1 cellular context compared by ENCODE assay signal in genomic region chr5:131379723-131380122, GRCh38.
TF ChIP-seq lines count a peak whose summit lies in the region.

No MANE protein-coding gene starts in this region.

TF ChIP-seq in GM12878, 131 proteins besides CTCF, POLR2A, EP300 and RAD21 (continued from another document and continues in another):
- peak; percentile 78; the same call in 1 of the 2 replicates for TF ChIP-seq NBN (IDR thresholded peaks at IDR 0.05)
- no peak for TF ChIP-seq JUNB (IDR thresholded peaks at IDR 0.05)
- no peak for TF ChIP-seq TARDBP (IDR thresholded peaks at IDR 0.05; ENCODE audit: borderline replicate concordance)
- no peak for TF ChIP-seq REST (IDR thresholded peaks at IDR 0.05; ENCODE audit: low read depth, low read length)
- TF ChIP-seq E4F1 (IDR thresholded peaks at IDR 0.05; ENCODE audit: borderline replicate concordance, partially characterized antibody), result no peak
- no peak for TF ChIP-seq KLF5 (IDR thresholded peaks at IDR 0.05; ENCODE audit: partially characterized antibody)
- no peak for TF ChIP-seq SMAD5 (IDR thresholded peaks at IDR 0.05; ENCODE audit: low read depth)
- peak; percentile 34 to 78 for TF ChIP-seq IKZF2 (IDR thresholded peaks at IDR 0.05)
- TF ChIP-seq POLR2AphosphoS5 (IDR thresholded peaks at IDR 0.05; ENCODE audit: low read length), result peak; percentile 52; the same call in 1 of the 2 replicates
- TF ChIP-seq USF2 (IDR thresholded peaks at IDR 0.05; ENCODE audit: borderline replicate concordance, low read depth, low read length), result no peak
- no peak for TF ChIP-seq RB1 (IDR thresholded peaks at IDR 0.05; ENCODE audit: borderline replicate concordance)
- TF ChIP-seq CHD1 (IDR thresholded peaks at IDR 0.05; ENCODE audit: low read depth, low read length), result no peak; the same call in 1 of the 2 replicates
- 0 out of 2 replicates have a peak, but pooled peaks have one; percentile 35 for TF ChIP-seq BMI1 (IDR thresholded peaks at IDR 0.05; ENCODE audit: borderline replicate concordance)
- TF ChIP-seq NRF1 (conservative IDR thresholded peaks at IDR 0.05; ENCODE audit: low read depth, low read length), result no peak
- TF ChIP-seq MTA3 (IDR thresholded peaks at IDR 0.05; ENCODE audit: borderline replicate concordance, low read length), result no peak
- no peak for TF ChIP-seq HDAC6 (IDR thresholded peaks at IDR 0.05; ENCODE audit: unreplicated experiment)
- TF ChIP-seq POLR2AphosphoS2 (IDR thresholded peaks at IDR 0.05; ENCODE audit: low read depth, low read length), result 0 out of 2 replicates have a peak, but pooled peaks have one; percentile 7
- TF ChIP-seq MEF2A (IDR thresholded peaks at IDR 0.05; ENCODE audit: insufficient read depth, low read depth, low read length), result no peak
- peak; percentile 7 to 43; a peak in 1 of 4 replicates for TF ChIP-seq BHLHE40 (IDR thresholded peaks at IDR 0.05; ENCODE audit: borderline replicate concordance in 1 of 2, low read depth in 2 of 2, low read length in 1 of 2)
- TF ChIP-seq ESRRA (IDR thresholded peaks at IDR 0.05; ENCODE audit: low read length), result no peak
- TF ChIP-seq HSF1 (IDR thresholded peaks at IDR 0.05; ENCODE audit: low read depth, low read length), result no peak
- TF ChIP-seq CEBPB (IDR thresholded peaks at IDR 0.05; ENCODE audit: borderline replicate concordance in 1 of 2, low read depth in 2 of 2, low read length in 2 of 2), result no peak
- no peak for TF ChIP-seq CBX5 (IDR thresholded peaks at IDR 0.05; ENCODE audit: low read depth)
- TF ChIP-seq SMC3 (IDR thresholded peaks at IDR 0.05; ENCODE audit: borderline replicate concordance, low read length), result no peak
- TF ChIP-seq POU2F2 (IDR thresholded peaks at IDR 0.05; ENCODE audit: borderline replicate concordance, low read depth, low read length), result no peak; the same call in 2 of the 3 replicates
- TF ChIP-seq TCF7 (IDR thresholded peaks at IDR 0.05; ENCODE audit: borderline replicate concordance), result 0 out of 2 replicates have a peak, but pooled peaks have one; percentile 11
- no peak for TF ChIP-seq MAX (IDR thresholded peaks at IDR 0.05; ENCODE audit: low read depth, low read length)
- TF ChIP-seq RUNX3 (IDR thresholded peaks at IDR 0.05; ENCODE audit: low read length), result 0 out of 2 replicates have a peak, but pooled peaks have one; percentile 42
- TF ChIP-seq RELA (IDR thresholded peaks at IDR 0.05; ENCODE audit: borderline replicate concordance, partially characterized antibody), result peak; percentile 98
- no peak for TF ChIP-seq CUX1 (IDR thresholded peaks at IDR 0.05; ENCODE audit: insufficient replicate concordance, low read depth, low read length)
- peak; percentile 11; the same call in 1 of the 2 replicates for TF ChIP-seq PKNOX1 (IDR thresholded peaks at IDR 0.05)
- TF ChIP-seq SUZ12 (IDR thresholded peaks at IDR 0.05; ENCODE audit: unreplicated experiment), result no peak
- TF ChIP-seq MYC (IDR thresholded peaks at IDR 0.05; ENCODE audit: insufficient read depth, insufficient read length, insufficient replicate concordance, low read length, severe bottlenecking), result no peak
- no peak for TF ChIP-seq MXI1 (IDR thresholded peaks at IDR 0.05; ENCODE audit: low read depth, low read length)
- TF ChIP-seq IRF5 (IDR thresholded peaks at IDR 0.05; ENCODE audit: borderline replicate concordance), result no peak
- no peak for TF ChIP-seq ASH2L (IDR thresholded peaks at IDR 0.05; ENCODE audit: borderline replicate concordance, low read depth)
- TF ChIP-seq BCL11A (IDR thresholded peaks at IDR 0.05; ENCODE audit: low read depth, low read length), result 0 out of 2 replicates have a peak, but pooled peaks have one; percentile 33
- no peak for TF ChIP-seq RFX5 (IDR thresholded peaks at IDR 0.05; ENCODE audit: low read depth, low read length)
- no peak for TF ChIP-seq ZNF24 (IDR thresholded peaks at IDR 0.05)
- no peak for TF ChIP-seq KAT2A (conservative IDR thresholded peaks at IDR 0.05; ENCODE audit: control insufficient read depth, low read depth, low read length)
- 0 out of 2 replicates have a peak, but pooled peaks have one; percentile 35 for TF ChIP-seq TAF1 (IDR thresholded peaks at IDR 0.05; ENCODE audit: borderline replicate concordance, low read depth, low read length)
- no peak; the same call in 1 of the 2 replicates for TF ChIP-seq RAD51 (IDR thresholded peaks at IDR 0.05)
- no peak for TF ChIP-seq USF1 (IDR thresholded peaks at IDR 0.05; ENCODE audit: borderline replicate concordance, extremely low read length, insufficient read depth, low read depth, low read length)
